1 cellular context compared by ENCODE assay signal in genomic region chr18:10926565-10927194, GRCh38.
TF ChIP-seq lines count a peak whose summit lies in the region.

No MANE protein-coding gene starts in this region.

TF ChIP-seq in GM12878, 131 proteins besides CTCF, POLR2A, EP300 and RAD21 (continued from another document and continues in another):
- TF ChIP-seq, protein P1, sequence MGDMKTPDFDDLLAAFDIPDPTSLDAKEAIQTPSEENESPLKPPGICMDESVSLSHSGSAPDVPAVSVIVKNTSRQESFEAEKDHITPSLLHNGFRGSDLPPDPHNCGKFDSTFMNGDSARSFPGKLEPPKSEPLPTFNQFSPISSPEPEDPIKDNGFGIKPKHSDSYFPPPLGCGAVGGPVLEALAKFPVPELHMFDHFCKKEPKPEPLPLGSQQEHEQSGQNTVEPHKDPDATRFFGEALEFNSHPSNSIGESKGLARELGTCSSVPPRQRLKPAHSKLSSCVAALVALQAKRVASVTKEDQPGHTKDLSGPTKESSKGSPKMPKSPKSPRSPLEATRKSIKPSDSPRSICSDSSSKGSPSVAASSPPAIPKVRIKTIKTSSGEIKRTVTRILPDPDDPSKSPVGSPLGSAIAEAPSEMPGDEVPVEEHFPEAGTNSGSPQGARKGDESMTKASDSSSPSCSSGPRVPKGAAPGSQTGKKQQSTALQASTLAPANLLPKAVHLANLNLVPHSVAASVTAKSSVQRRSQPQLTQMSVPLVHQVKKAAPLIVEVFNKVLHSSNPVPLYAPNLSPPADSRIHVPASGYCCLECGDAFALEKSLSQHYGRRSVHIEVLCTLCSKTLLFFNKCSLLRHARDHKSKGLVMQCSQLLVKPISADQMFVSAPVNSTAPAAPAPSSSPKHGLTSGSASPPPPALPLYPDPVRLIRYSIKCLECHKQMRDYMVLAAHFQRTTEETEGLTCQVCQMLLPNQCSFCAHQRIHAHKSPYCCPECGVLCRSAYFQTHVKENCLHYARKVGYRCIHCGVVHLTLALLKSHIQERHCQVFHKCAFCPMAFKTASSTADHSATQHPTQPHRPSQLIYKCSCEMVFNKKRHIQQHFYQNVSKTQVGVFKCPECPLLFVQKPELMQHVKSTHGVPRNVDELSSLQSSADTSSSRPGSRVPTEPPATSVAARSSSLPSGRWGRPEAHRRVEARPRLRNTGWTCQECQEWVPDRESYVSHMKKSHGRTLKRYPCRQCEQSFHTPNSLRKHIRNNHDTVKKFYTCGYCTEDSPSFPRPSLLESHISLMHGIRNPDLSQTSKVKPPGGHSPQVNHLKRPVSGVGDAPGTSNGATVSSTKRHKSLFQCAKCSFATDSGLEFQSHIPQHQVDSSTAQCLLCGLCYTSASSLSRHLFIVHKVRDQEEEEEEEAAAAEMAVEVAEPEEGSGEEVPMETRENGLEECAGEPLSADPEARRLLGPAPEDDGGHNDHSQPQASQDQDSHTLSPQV (IDR thresholded peaks at IDR 0.05), result 0 out of 2 replicates have a peak, but pooled peaks have one; percentile 5
- peak; percentile 15; the same call in 1 of the 2 replicates for TF ChIP-seq SMC3 (IDR thresholded peaks at IDR 0.05; ENCODE audit: borderline replicate concordance, low read length)
- TF ChIP-seq SRF (IDR thresholded peaks at IDR 0.05; ENCODE audit: low read depth in 2 of 2, low read length in 2 of 2), result no peak
- TF ChIP-seq RAD51 (IDR thresholded peaks at IDR 0.05), result no peak
- TF ChIP-seq NR2C2 (IDR thresholded peaks at IDR 0.05; ENCODE audit: borderline replicate concordance, control insufficient read depth, insufficient read length, low read depth), result no peak
- TF ChIP-seq TCF12 (IDR thresholded peaks at IDR 0.05; ENCODE audit: low read depth, low read length), result 0 out of 2 replicates have a peak, but pooled peaks have one; percentile 33
- TF ChIP-seq SIN3A (IDR thresholded peaks at IDR 0.05; ENCODE audit: low read depth, low read length), result no peak
- TF ChIP-seq TARDBP (IDR thresholded peaks at IDR 0.05; ENCODE audit: borderline replicate concordance), result no peak
- TF ChIP-seq POLR2AphosphoS5 (IDR thresholded peaks at IDR 0.05; ENCODE audit: low read length), result peak; percentile 69
- peak; percentile 53 for TF ChIP-seq MTA2 (IDR thresholded peaks at IDR 0.05; ENCODE audit: low read depth)
- peak; percentile 58; the same call in 1 of the 2 replicates for TF ChIP-seq JUNB (IDR thresholded peaks at IDR 0.05)
- TF ChIP-seq BACH1 (IDR thresholded peaks at IDR 0.05; ENCODE audit: borderline replicate concordance), result no peak; the same call in 1 of the 2 replicates
- TF ChIP-seq REST (IDR thresholded peaks at IDR 0.05; ENCODE audit: low read depth, low read length), result no peak
- no peak for TF ChIP-seq E2F4 (IDR thresholded peaks at IDR 0.05; ENCODE audit: low read depth, low read length)
- TF ChIP-seq, protein P2, sequence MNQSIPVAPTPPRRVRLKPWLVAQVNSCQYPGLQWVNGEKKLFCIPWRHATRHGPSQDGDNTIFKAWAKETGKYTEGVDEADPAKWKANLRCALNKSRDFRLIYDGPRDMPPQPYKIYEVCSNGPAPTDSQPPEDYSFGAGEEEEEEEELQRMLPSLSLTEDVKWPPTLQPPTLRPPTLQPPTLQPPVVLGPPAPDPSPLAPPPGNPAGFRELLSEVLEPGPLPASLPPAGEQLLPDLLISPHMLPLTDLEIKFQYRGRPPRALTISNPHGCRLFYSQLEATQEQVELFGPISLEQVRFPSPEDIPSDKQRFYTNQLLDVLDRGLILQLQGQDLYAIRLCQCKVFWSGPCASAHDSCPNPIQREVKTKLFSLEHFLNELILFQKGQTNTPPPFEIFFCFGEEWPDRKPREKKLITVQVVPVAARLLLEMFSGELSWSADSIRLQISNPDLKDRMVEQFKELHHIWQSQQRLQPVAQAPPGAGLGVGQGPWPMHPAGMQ (IDR thresholded peaks at IDR 0.05; ENCODE audit: borderline replicate concordance), result no peak
- TF ChIP-seq EGR1 (IDR thresholded peaks at IDR 0.05; ENCODE audit: borderline replicate concordance in 1 of 2, low read depth in 2 of 2, low read length in 2 of 2), result peak in 1 of 2 experiments; percentile 54; a peak in 2 of 3 replicates
- TF ChIP-seq, protein P3, sequence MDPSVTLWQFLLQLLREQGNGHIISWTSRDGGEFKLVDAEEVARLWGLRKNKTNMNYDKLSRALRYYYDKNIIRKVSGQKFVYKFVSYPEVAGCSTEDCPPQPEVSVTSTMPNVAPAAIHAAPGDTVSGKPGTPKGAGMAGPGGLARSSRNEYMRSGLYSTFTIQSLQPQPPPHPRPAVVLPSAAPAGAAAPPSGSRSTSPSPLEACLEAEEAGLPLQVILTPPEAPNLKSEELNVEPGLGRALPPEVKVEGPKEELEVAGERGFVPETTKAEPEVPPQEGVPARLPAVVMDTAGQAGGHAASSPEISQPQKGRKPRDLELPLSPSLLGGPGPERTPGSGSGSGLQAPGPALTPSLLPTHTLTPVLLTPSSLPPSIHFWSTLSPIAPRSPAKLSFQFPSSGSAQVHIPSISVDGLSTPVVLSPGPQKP (IDR thresholded peaks at IDR 0.05; ENCODE audit: low read depth, low read length), result no peak
- TF ChIP-seq, protein P4, sequence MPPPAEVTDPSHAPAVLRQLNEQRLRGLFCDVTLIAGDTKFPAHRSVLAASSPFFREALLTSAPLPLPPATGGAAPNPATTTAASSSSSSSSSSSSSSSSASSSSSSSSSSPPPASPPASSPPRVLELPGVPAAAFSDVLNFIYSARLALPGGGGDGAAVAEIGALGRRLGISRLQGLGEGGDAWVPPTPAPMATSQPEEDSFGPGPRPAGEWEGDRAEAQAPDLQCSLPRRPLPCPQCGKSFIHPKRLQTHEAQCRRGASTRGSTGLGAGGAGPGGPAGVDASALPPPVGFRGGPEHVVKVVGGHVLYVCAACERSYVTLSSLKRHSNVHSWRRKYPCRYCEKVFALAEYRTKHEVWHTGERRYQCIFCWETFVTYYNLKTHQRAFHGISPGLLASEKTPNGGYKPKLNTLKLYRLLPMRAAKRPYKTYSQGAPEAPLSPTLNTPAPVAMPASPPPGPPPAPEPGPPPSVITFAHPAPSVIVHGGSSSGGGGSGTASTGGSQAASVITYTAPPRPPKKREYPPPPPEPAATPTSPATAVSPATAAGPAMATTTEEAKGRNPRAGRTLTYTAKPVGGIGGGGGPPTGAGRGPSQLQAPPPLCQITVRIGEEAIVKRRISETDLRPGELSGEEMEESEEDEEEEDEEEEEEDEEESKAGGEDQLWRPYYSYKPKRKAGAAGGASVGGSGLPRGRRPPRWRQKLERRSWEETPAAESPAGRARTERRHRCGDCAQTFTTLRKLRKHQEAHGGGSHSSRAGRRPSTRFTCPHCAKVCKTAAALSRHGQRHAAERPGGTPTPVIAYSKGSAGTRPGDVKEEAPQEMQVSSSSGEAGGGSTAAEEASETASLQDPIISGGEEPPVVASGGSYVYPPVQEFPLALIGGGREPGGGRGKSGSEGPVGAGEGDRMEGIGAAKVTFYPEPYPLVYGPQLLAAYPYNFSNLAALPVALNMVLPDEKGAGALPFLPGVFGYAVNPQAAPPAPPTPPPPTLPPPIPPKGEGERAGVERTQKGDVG (CRISPR knock-in tag; IDR thresholded peaks at IDR 0.05), result no peak
- peak; percentile 76; the same call in 1 of the 2 replicates for TF ChIP-seq NFIC (IDR thresholded peaks at IDR 0.05; ENCODE audit: low read depth, low read length)
- TF ChIP-seq ZBED1 (IDR thresholded peaks at IDR 0.05; ENCODE audit: borderline replicate concordance), result peak; percentile 70; the same call in 1 of the 2 replicates
- TF ChIP-seq, protein P5, sequence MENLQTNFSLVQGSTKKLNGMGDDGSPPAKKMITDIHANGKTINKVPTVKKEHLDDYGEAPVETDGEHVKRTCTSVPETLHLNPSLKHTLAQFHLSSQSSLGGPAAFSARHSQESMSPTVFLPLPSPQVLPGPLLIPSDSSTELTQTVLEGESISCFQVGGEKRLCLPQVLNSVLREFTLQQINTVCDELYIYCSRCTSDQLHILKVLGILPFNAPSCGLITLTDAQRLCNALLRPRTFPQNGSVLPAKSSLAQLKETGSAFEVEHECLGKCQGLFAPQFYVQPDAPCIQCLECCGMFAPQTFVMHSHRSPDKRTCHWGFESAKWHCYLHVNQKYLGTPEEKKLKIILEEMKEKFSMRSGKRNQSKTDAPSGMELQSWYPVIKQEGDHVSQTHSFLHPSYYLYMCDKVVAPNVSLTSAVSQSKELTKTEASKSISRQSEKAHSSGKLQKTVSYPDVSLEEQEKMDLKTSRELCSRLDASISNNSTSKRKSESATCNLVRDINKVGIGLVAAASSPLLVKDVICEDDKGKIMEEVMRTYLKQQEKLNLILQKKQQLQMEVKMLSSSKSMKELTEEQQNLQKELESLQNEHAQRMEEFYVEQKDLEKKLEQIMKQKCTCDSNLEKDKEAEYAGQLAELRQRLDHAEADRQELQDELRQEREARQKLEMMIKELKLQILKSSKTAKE (IDR thresholded peaks at IDR 0.05; ENCODE audit: low read depth, poor library complexity, severe bottlenecking), result peak; percentile 52
- 0 out of 2 replicates have a peak, but pooled peaks have one; percentile 25 for TF ChIP-seq MXI1 (IDR thresholded peaks at IDR 0.05; ENCODE audit: low read depth, low read length)
- TF ChIP-seq NBN (IDR thresholded peaks at IDR 0.05), result 0 out of 2 replicates have a peak, but pooled peaks have one; percentile 31
- no peak for TF ChIP-seq POU2F2 (IDR thresholded peaks at IDR 0.05; ENCODE audit: borderline replicate concordance, low read depth, low read length)
- TF ChIP-seq RUNX3 (IDR thresholded peaks at IDR 0.05; ENCODE audit: low read length), result peak; percentile 86
- TF ChIP-seq DPF2 (IDR thresholded peaks at IDR 0.05), result no peak
- peak; percentile 25; the same call in 1 of the 2 replicates for TF ChIP-seq CBFB (IDR thresholded peaks at IDR 0.05; ENCODE audit: low read depth)
- no peak for TF ChIP-seq SP1 (IDR thresholded peaks at IDR 0.05; ENCODE audit: low read depth, low read length)
- TF ChIP-seq BMI1 (IDR thresholded peaks at IDR 0.05; ENCODE audit: borderline replicate concordance), result no peak
- 0 out of 2 replicates have a peak, but pooled peaks have one; percentile 5 for TF ChIP-seq YY1 (IDR thresholded peaks at IDR 0.05; ENCODE audit: low read depth, low read length)
- TF ChIP-seq, protein P6, sequence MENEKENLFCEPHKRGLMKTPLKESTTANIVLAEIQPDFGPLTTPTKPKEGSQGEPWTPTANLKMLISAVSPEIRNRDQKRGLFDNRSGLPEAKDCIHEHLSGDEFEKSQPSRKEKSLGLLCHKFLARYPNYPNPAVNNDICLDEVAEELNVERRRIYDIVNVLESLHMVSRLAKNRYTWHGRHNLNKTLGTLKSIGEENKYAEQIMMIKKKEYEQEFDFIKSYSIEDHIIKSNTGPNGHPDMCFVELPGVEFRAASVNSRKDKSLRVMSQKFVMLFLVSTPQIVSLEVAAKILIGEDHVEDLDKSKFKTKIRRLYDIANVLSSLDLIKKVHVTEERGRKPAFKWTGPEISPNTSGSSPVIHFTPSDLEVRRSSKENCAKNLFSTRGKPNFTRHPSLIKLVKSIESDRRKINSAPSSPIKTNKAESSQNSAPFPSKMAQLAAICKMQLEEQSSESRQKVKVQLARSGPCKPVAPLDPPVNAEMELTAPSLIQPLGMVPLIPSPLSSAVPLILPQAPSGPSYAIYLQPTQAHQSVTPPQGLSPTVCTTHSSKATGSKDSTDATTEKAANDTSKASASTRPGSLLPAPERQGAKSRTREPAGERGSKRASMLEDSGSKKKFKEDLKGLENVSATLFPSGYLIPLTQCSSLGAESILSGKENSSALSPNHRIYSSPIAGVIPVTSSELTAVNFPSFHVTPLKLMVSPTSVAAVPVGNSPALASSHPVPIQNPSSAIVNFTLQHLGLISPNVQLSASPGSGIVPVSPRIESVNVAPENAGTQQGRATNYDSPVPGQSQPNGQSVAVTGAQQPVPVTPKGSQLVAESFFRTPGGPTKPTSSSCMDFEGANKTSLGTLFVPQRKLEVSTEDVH (IDR thresholded peaks at IDR 0.05; ENCODE audit: low read depth, partially characterized antibody), result no peak
- peak; percentile 34 to 36; a peak in 1 of 4 replicates for TF ChIP-seq BHLHE40 (IDR thresholded peaks at IDR 0.05; ENCODE audit: borderline replicate concordance in 1 of 2, low read depth in 2 of 2, low read length in 1 of 2)
- peak; percentile 58; the same call in 1 of the 2 replicates for TF ChIP-seq IKZF1 (conservative IDR thresholded peaks at IDR 0.05)
- TF ChIP-seq ETV6 (conservative IDR thresholded peaks at IDR 0.05 in 1 of 2, IDR thresholded peaks at IDR 0.05 in 1 of 2; ENCODE audit: borderline replicate concordance in 1 of 2, low read depth in 1 of 2), result peak in 1 of 2 experiments; percentile 73; a peak in 2 of 4 replicates
- peak; percentile 61 for TF ChIP-seq SPI1 (IDR thresholded peaks at IDR 0.05; ENCODE audit: borderline replicate concordance, insufficient read depth, low read depth, low read length)
